In the genomic region with DNA sequence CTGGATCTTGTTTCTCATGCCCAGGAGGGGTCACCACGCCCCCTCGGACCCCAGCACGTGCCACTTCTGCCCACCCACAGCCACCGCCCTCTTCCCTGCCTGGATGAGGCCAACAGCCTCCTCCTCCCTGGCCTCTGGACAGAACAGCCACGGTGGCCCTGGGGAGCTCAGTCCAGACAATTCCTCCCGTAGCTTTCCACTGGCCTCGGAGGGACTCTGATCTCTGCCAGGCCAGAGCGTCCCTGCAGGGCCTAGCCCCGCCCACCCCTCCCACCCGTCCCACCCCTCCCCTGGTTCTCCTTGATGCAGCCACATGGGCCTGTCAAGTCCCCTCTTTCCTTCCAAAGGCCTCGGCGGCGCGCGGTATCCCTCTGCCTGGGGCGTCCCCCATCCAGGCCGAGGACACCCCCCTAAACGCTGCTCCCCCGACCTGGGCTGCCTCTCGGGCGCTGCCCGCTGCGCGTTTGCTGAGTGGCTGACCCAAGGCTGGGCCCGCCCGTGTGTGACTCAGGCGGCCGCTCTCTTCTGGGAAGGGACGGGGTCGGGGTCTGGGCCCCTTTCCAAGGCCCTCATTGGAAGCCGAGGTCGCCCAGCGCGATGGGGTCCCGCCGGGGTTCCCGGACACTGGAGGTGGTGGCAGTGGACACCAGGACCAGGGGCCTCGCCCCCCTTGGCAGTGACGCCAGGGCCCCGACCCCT, we compare ENCODE assay signal across 1 cellular context.
TF ChIP-seq lines count a peak whose summit lies in the region.

No MANE protein-coding gene starts in this region.

TF ChIP-seq in HepG2, 621 proteins besides CTCF, POLR2A, EP300 and RAD21 (continued from another document and continues in another):
- TF ChIP-seq, protein P1, sequence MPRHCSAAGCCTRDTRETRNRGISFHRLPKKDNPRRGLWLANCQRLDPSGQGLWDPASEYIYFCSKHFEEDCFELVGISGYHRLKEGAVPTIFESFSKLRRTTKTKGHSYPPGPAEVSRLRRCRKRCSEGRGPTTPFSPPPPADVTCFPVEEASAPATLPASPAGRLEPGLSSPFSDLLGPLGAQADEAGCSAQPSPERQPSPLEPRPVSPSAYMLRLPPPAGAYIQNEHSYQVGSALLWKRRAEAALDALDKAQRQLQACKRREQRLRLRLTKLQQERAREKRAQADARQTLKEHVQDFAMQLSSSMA (CRISPR knock-in tag; IDR thresholded peaks at IDR 0.05): no peak
- TF ChIP-seq SIN3B (IDR thresholded peaks at IDR 0.05; ENCODE audit: low read length): no peak
- no peak for TF ChIP-seq ZNF597 (CRISPR knock-in tag; IDR thresholded peaks at IDR 0.05)
- TF ChIP-seq TRAFD1 (CRISPR knock-in tag; IDR thresholded peaks at IDR 0.05; ENCODE audit: borderline replicate concordance): no peak
- no peak for TF ChIP-seq CCDC6 (CRISPR knock-in tag; IDR thresholded peaks at IDR 0.05)
- peak; percentile 6; the same call in 1 of the 2 replicates for TF ChIP-seq BCL3 (CRISPR knock-in tag; IDR thresholded peaks at IDR 0.05)
- no peak for TF ChIP-seq ZSCAN22 (CRISPR knock-in tag; IDR thresholded peaks at IDR 0.05)
- TF ChIP-seq, protein P2, sequence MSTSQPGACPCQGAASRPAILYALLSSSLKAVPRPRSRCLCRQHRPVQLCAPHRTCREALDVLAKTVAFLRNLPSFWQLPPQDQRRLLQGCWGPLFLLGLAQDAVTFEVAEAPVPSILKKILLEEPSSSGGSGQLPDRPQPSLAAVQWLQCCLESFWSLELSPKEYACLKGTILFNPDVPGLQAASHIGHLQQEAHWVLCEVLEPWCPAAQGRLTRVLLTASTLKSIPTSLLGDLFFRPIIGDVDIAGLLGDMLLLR (CRISPR knock-in tag; IDR thresholded peaks at IDR 0.05): peak; percentile 43; the same call in 1 of the 2 replicates
- TF ChIP-seq GLMP (CRISPR knock-in tag; IDR thresholded peaks at IDR 0.05; ENCODE audit: borderline replicate concordance): no peak
- no peak for TF ChIP-seq FOSL1 (CRISPR knock-in tag; IDR thresholded peaks at IDR 0.05; ENCODE audit: borderline replicate concordance)
- TF ChIP-seq, protein P3, sequence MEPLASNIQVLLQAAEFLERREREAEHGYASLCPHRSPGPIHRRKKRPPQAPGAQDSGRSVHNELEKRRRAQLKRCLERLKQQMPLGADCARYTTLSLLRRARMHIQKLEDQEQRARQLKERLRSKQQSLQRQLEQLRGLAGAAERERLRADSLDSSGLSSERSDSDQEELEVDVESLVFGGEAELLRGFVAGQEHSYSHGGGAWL (CRISPR knock-in tag; IDR thresholded peaks at IDR 0.05): no peak; the same call in 1 of the 2 replicates
- TF ChIP-seq TRIM24 (CRISPR knock-in tag; IDR thresholded peaks at IDR 0.05): no peak
- no peak for TF ChIP-seq ZNF382 (CRISPR knock-in tag; IDR thresholded peaks at IDR 0.05; ENCODE audit: borderline replicate concordance)
- TF ChIP-seq TCF7L2 (IDR thresholded peaks at IDR 0.05; ENCODE audit: low read depth, low read length): no peak
- TF ChIP-seq NFKB2 (CRISPR knock-in tag; IDR thresholded peaks at IDR 0.05; ENCODE audit: borderline replicate concordance): no peak
- TF ChIP-seq POLR2AphosphoS5 (IDR thresholded peaks at IDR 0.05; ENCODE audit: low read depth, low read length): peak; percentile 63
- TF ChIP-seq, protein P4, sequence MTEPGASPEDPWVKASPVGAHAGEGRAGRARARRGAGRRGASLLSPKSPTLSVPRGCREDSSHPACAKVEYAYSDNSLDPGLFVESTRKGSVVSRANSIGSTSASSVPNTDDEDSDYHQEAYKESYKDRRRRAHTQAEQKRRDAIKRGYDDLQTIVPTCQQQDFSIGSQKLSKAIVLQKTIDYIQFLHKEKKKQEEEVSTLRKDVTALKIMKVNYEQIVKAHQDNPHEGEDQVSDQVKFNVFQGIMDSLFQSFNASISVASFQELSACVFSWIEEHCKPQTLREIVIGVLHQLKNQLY (CRISPR knock-in tag; IDR thresholded peaks at IDR 0.05): 0 out of 2 replicates have a peak, but pooled peaks have one; percentile 42
- no peak for TF ChIP-seq SIX1 (CRISPR knock-in tag; IDR thresholded peaks at IDR 0.05; ENCODE audit: borderline replicate concordance)
- TF ChIP-seq REL (CRISPR knock-in tag; conservative IDR thresholded peaks at IDR 0.05): no peak
- TF ChIP-seq HOXA7 (CRISPR knock-in tag; IDR thresholded peaks at IDR 0.05): no peak
- no peak for TF ChIP-seq KDM6A (CRISPR knock-in tag; IDR thresholded peaks at IDR 0.05; ENCODE audit: low read depth)
- TF ChIP-seq, protein P5, sequence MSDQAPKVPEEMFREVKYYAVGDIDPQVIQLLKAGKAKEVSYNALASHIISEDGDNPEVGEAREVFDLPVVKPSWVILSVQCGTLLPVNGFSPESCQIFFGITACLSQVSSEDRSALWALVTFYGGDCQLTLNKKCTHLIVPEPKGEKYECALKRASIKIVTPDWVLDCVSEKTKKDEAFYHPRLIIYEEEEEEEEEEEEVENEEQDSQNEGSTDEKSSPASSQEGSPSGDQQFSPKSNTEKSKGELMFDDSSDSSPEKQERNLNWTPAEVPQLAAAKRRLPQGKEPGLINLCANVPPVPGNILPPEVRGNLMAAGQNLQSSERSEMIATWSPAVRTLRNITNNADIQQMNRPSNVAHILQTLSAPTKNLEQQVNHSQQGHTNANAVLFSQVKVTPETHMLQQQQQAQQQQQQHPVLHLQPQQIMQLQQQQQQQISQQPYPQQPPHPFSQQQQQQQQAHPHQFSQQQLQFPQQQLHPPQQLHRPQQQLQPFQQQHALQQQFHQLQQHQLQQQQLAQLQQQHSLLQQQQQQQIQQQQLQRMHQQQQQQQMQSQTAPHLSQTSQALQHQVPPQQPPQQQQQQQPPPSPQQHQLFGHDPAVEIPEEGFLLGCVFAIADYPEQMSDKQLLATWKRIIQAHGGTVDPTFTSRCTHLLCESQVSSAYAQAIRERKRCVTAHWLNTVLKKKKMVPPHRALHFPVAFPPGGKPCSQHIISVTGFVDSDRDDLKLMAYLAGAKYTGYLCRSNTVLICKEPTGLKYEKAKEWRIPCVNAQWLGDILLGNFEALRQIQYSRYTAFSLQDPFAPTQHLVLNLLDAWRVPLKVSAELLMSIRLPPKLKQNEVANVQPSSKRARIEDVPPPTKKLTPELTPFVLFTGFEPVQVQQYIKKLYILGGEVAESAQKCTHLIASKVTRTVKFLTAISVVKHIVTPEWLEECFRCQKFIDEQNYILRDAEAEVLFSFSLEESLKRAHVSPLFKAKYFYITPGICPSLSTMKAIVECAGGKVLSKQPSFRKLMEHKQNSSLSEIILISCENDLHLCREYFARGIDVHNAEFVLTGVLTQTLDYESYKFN (CRISPR knock-in tag; conservative IDR thresholded peaks at IDR 0.05): peak; percentile 61; the same call in 1 of the 2 replicates
- TF ChIP-seq ISX (CRISPR knock-in tag; conservative IDR thresholded peaks at IDR 0.05): no peak
- TF ChIP-seq U2AF2 (IDR thresholded peaks at IDR 0.05; ENCODE audit: low read depth, low read length): no peak
- no peak for TF ChIP-seq ZHX1 (CRISPR knock-in tag; IDR thresholded peaks at IDR 0.05; ENCODE audit: low read depth)
- TF ChIP-seq SMAD1 (CRISPR knock-in tag; IDR thresholded peaks at IDR 0.05; ENCODE audit: borderline replicate concordance, low read depth): peak; percentile 4; the same call in 1 of the 2 replicates
- TF ChIP-seq ZNF75D (CRISPR knock-in tag; IDR thresholded peaks at IDR 0.05; ENCODE audit: borderline replicate concordance): no peak
- TF ChIP-seq ZBTB8A (CRISPR knock-in tag; IDR thresholded peaks at IDR 0.05; ENCODE audit: borderline replicate concordance, low read depth): no peak
- TF ChIP-seq MYC (CRISPR knock-in tag; IDR thresholded peaks at IDR 0.05; ENCODE audit: borderline replicate concordance): peak; percentile 84; the same call in 1 of the 2 replicates
- TF ChIP-seq PHF20 (CRISPR knock-in tag; IDR thresholded peaks at IDR 0.05): no peak
- TF ChIP-seq RFXANK (CRISPR knock-in tag; IDR thresholded peaks at IDR 0.05): no peak
- TF ChIP-seq CBX1 (IDR thresholded peaks at IDR 0.05; ENCODE audit: low read depth): peak; percentile 34
- no peak for TF ChIP-seq ZNF850 (CRISPR knock-in tag; conservative IDR thresholded peaks at IDR 0.05)
- no peak for TF ChIP-seq ZNF747 (CRISPR knock-in tag; IDR thresholded peaks at IDR 0.05; ENCODE audit: borderline replicate concordance)
- TF ChIP-seq JUN (CRISPR knock-in tag; IDR thresholded peaks at IDR 0.05): no peak
- TF ChIP-seq KDM3A (CRISPR knock-in tag; IDR thresholded peaks at IDR 0.05; ENCODE audit: low read depth): peak; percentile 26; the same call in 1 of the 2 replicates
- TF ChIP-seq, protein P6, sequence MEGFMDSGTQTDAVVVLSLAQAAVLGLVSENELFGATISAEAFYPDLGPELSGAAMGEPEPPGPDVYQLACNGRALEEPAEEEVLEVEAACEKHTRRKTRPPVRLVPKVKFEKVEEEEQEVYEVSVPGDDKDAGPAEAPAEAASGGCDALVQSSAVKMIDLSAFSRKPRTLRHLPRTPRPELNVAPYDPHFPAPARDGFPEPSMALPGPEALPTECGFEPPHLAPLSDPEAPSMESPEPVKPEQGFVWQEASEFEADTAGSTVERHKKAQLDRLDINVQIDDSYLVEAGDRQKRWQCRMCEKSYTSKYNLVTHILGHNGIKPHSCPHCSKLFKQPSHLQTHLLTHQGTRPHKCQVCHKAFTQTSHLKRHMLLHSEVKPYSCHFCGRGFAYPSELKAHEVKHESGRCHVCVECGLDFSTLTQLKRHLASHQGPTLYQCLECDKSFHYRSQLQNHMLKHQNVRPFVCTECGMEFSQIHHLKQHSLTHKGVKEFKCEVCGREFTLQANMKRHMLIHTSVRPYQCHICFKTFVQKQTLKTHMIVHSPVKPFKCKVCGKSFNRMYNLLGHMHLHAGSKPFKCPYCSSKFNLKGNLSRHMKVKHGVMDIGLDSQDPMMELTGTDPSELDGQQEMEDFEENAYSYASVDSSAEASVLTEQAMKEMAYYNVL (CRISPR knock-in tag; IDR thresholded peaks at IDR 0.05; ENCODE audit: borderline replicate concordance): no peak
- TF ChIP-seq ZNF136 (CRISPR knock-in tag; IDR thresholded peaks at IDR 0.05; ENCODE audit: low read depth): no peak
- TF ChIP-seq GTF2F1 (IDR thresholded peaks at IDR 0.05; ENCODE audit: low read length): no peak
- TF ChIP-seq ZNF570 (CRISPR knock-in tag; IDR thresholded peaks at IDR 0.05; ENCODE audit: borderline replicate concordance): no peak
- TF ChIP-seq, protein P7, sequence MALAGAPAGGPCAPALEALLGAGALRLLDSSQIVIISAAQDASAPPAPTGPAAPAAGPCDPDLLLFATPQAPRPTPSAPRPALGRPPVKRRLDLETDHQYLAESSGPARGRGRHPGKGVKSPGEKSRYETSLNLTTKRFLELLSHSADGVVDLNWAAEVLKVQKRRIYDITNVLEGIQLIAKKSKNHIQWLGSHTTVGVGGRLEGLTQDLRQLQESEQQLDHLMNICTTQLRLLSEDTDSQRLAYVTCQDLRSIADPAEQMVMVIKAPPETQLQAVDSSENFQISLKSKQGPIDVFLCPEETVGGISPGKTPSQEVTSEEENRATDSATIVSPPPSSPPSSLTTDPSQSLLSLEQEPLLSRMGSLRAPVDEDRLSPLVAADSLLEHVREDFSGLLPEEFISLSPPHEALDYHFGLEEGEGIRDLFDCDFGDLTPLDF (CRISPR knock-in tag; IDR thresholded peaks at IDR 0.05): no peak
- 0 out of 2 replicates have a peak, but pooled peaks have one; percentile 0 for TF ChIP-seq ZNF224 (CRISPR knock-in tag; IDR thresholded peaks at IDR 0.05)
